Comparison of ENCODE assay signal across 15 cellular contexts in genomic region chr12:101775814-101776213, GRCh38. TPM values are rescaled to one million over a fixed set of nuclear protein-coding genes. Genes with fewer than 3 reads are reported as not detected.
"Had no signal": no experiment of that assay in that cellular context is flagged by ENCODE, and none has a peak within 500 bp of the region (broad histone marks: within the 10 kb centered on the region; RNA-seq: fewer than 3 reads in every experiment).

No MANE protein-coding gene starts in this region.

- H3K4me3 Mint-ChIP-seq: activated B cell treated with CpG ODN at 0.5 μM for 24 hours; activated CD4-positive, alpha-beta T cell treated with anti-CD3 and anti-CD28 coated beads, Interleukin-2, amount 10 ng/mL, durations not matched to agents 24 days and 14 days; brain had no signal

- H3K9me3 Mint-ChIP-seq: activated B cell treated with CpG ODN at 0.5 μM for 24 hours; activated CD4-positive, alpha-beta T cell treated with anti-CD3 and anti-CD28 coated beads, Interleukin-2, amount 10 ng/mL, durations not matched to agents 24 days and 14 days; brain had no signal

- H3K9me3 ChIP-seq: heart left ventricle, lower lobe of right lung, pancreas, thoracic aorta, upper lobe of right lung had no signal

- H3K27ac ChIP-seq: epithelial cell of prostate, lower lobe of right lung, pancreas, thoracic aorta, upper lobe of right lung had no signal

- H3K4me3 ChIP-seq: heart left ventricle, lower lobe of right lung, pancreas, thoracic aorta, upper lobe of right lung had no signal

- ATAC-seq: heart left ventricle, left cardiac atrium, lower lobe of right lung, pancreas, sciatic nerve, upper lobe of right lung had no signal

- H3K27me3 Mint-ChIP-seq: activated B cell treated with CpG ODN at 0.5 μM for 24 hours; activated CD4-positive, alpha-beta T cell treated with anti-CD3 and anti-CD28 coated beads, Interleukin-2, amount 10 ng/mL, durations not matched to agents 24 days and 14 days; brain had no signal

- H3K27me3 ChIP-seq: heart left ventricle, pancreas, upper lobe of right lung had no signal

- H3K4me1 ChIP-seq: lower lobe of right lung, pancreas had no signal

- H3K4me1 Mint-ChIP-seq: brain had no signal

- DNase-seq: activated B cell treated with CpG ODN at 0.5 μM for 24 hours; activated CD4-positive, alpha-beta T cell treated with anti-CD3 and anti-CD28 coated beads, Interleukin-2, amount 10 ng/mL, durations not matched to agents 24 days and 14 days; activated naive CD4-positive, alpha-beta T cell; activated T-cell treated with anti-CD3 and anti-CD28 coated beads for 4 hours; amniotic stem cell; dermis blood vessel endothelial cell; heart left ventricle; left cardiac atrium; lower lobe of right lung; pancreas; upper lobe of right lung had no signal

- H3K27ac Mint-ChIP-seq: activated B cell treated with CpG ODN at 0.5 μM for 24 hours; activated CD4-positive, alpha-beta T cell treated with anti-CD3 and anti-CD28 coated beads, Interleukin-2, amount 10 ng/mL, durations not matched to agents 24 days and 14 days; brain had no signal

- H3K36me3 ChIP-seq: pancreas had no signal

RNA-seq across cellular contexts. Expression of gene SYCP3, which starts 36.6 kb away (rescaled TPM):
- total RNA-seq: dermis blood vessel endothelial cell, heart left ventricle, left cardiac atrium, sciatic nerve, thoracic aorta had no signal
